Comparison of ENCODE assay signal across 8 cellular contexts in genomic region chr5:122774861-122775712, GRCh38.
DNase-seq lines count a peak whose midpoint lies in the region; FAIRE-seq and TF ChIP-seq lines count a peak whose summit lies in the region.

Gene SNX2, plus strand, starts transcription at chr5:122775080. Its CDS starts 24 bp downstream, at chr5:122775104.

- H3K36me3 Mint-ChIP-seq in activated naive CD4-positive, alpha-beta T cell treated with anti-CD3 and anti-CD28 coated beads, Interleukin-2, amount 10 ng/mL, durations not matched to agents 7 days and 5 days, result peaks cover 7% of the 10 kb centered on the region

- no peaks in the 10 kb centered on the region for H3K27me3 ChIP-seq in Loucy (ENCODE audit: insufficient read depth, low read length, poor library complexity, severe bottlenecking)

- peak within 1 kb of the TSS; percentile 89 for H3K27ac Mint-ChIP-seq in activated naive CD4-positive, alpha-beta T cell treated with anti-CD3 and anti-CD28 coated beads, Interleukin-2, amount 10 ng/mL, durations not matched to agents 7 days and 5 days

- peaks cover 21% of the 10 kb centered on the region for H3K27me3 Mint-ChIP-seq in activated naive CD4-positive, alpha-beta T cell treated with anti-CD3 and anti-CD28 coated beads, Interleukin-2, amount 10 ng/mL, durations not matched to agents 7 days and 5 days

- no peaks in the 10 kb centered on the region for H3K36me3 ChIP-seq in Loucy (ENCODE audit: insufficient read depth, low read length)
- peaks cover 6% of the 10 kb centered on the region for H3K36me3 ChIP-seq in SK-N-MC (ENCODE audit: insufficient read depth, low read length)

- no peaks in the 10 kb centered on the region for H3K9me3 Mint-ChIP-seq in activated naive CD4-positive, alpha-beta T cell treated with anti-CD3 and anti-CD28 coated beads, Interleukin-2, amount 10 ng/mL, durations not matched to agents 7 days and 5 days

- peaks cover 3% of the 10 kb centered on the region for H3K4me1 ChIP-seq in Loucy (ENCODE audit: insufficient read depth, low read length, poor library complexity, severe bottlenecking)

- H3K4me2 ChIP-seq in Loucy (ENCODE audit: low read depth, low read length, poor library complexity, severe bottlenecking), result peak within 1 kb of the TSS; percentile 88

- H3K9ac ChIP-seq in Loucy (ENCODE audit: low read depth, low read length, poor library complexity, severe bottlenecking) (peak within 1 kb of the TSS; percentile 92), SK-N-MC (ENCODE audit: insufficient read length) (peak within 1 kb of the TSS; percentile 72)

- no peaks in the 10 kb centered on the region for H3F3A ChIP-seq in Loucy (ENCODE audit: low read depth)

- DNase-seq in GF-D8 (lab: John Stamatoyannopoulos, UW) (peak; percentile 6), H54 (ENCODE audit: insufficient read length, low spot score) (peak; percentile 69), SK-N-MC (ENCODE audit: low read depth, low spot score) (no peak), germinal center (ENCODE audit: low spot score) (peak; percentile 87), nucleus accumbens (lab: John Stamatoyannopoulos, UW) (peak in 55 of 56 donors; percentile 46 to 95 (median 83)), superior temporal gyrus (ENCODE audit: extremely low spot score) (peak; percentile 84)
- DNase-seq in activated naive CD4-positive, alpha-beta T cell treated with anti-CD3 and anti-CD28 coated beads, Interleukin-2, amount 10 ng/mL, durations not matched to agents 7 days and 5 days, result peak; percentile 89

- no peak within 1 kb of the TSS for H3K27ac ChIP-seq in SK-N-MC

- peak within 1 kb of the TSS; percentile 95 for H2AFZ ChIP-seq in Loucy (ENCODE audit: low read length)

- H3K4me1 Mint-ChIP-seq in activated naive CD4-positive, alpha-beta T cell treated with anti-CD3 and anti-CD28 coated beads, Interleukin-2, amount 10 ng/mL, durations not matched to agents 7 days and 5 days, result peaks cover 31% of the 10 kb centered on the region

- no peaks in the 10 kb centered on the region for H3K9me3 ChIP-seq in Loucy (ENCODE audit: insufficient read depth, low read depth, low read length)
- H3K9me3 ChIP-seq in SK-N-MC (ENCODE audit: low read depth, low read length), result peaks cover 6% of the 10 kb centered on the region

- no peaks in the 10 kb centered on the region for H3K9me2 ChIP-seq in Loucy (replicated peaks; ENCODE audit: low read depth, low read length)

- peaks cover 41% of the 10 kb centered on the region for H3K79me2 ChIP-seq in Loucy (ENCODE audit: insufficient read depth, low read length)

- TF ChIP-seq POLR2A in H54 (IDR thresholded peaks at IDR 0.05; ENCODE audit: low read depth, low read length), result peak; percentile 85

- H3K4me3 ChIP-seq in Loucy (ENCODE audit: low read length, poor library complexity, severe bottlenecking) (peak within 1 kb of the TSS; percentile 94), SK-N-MC (peak within 1 kb of the TSS; percentile 80)

- CTCF ChIA-PET in activated naive CD4-positive, alpha-beta T cell treated with anti-CD3 and anti-CD28 coated beads, Interleukin-2, amount 10 ng/mL, durations not matched to agents 7 days and 5 days (lab: Charles Lee), result no interaction called here

- no peak for TF ChIP-seq CTCF in Loucy (conservative IDR thresholded peaks at IDR 0.05; ENCODE audit: low read length)

- H3K4me3 Mint-ChIP-seq in activated naive CD4-positive, alpha-beta T cell treated with anti-CD3 and anti-CD28 coated beads, Interleukin-2, amount 10 ng/mL, durations not matched to agents 7 days and 5 days, result peak within 1 kb of the TSS; percentile 94

- peaks cover 22% of the 10 kb centered on the region for H4K20me1 ChIP-seq in Loucy (ENCODE audit: insufficient read depth, low read length, poor library complexity, severe bottlenecking)

- FAIRE-seq in H54 (lab: Jason Lieb, UNC), result no peak
